ENCODE assay signal across 15 cellular contexts in the genomic region with DNA sequence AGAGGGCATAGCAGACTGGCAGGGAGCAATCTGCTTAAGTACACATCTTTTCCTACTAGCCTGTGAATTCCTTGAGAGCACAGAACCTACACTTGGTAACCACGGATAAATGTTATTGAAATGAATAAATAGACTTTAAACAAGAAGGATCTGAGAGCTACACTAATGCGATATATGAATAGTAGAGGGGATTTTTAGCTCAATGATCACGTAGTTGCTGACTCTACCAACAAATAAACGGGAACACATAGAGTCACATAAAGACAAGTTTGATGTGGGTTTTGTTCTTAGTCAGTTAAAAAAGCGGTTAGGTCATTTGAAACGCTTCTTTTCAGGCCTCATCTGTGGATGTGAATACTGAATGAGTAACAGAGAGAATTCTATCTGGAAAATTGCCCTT.
DNase-seq lines count a peak whose midpoint lies in the region; ATAC-seq and TF ChIP-seq lines count a peak whose summit lies in the region.
"Had no signal": no experiment of that assay in that cellular context is flagged by ENCODE, and none has a peak within 500 bp of the region (broad histone marks: within the 10 kb centered on the region; RNA-seq: fewer than 3 reads in every experiment).

No MANE protein-coding gene starts in this region.

- POLR2A ChIA-PET in activated CD8-positive, alpha-beta T cell treated with anti-CD3 and anti-CD28 coated beads for 36 hours (lab: Charles Lee), result no interaction called here

- peak; percentile 40 for ATAC-seq in activated CD8-positive, alpha-beta memory T cell treated with anti-CD3 and anti-CD28 coated beads, Interleukin-2, amount 10 ng/mL, durations not matched to agents 7 days and 5 days
- peak; percentile 37 for ATAC-seq in HG02571 (IDR thresholded peaks at IDR 0.05; ENCODE audit: unreplicated experiment)
- ATAC-seq in HG03457 (IDR thresholded peaks at IDR 0.05; ENCODE audit: unreplicated experiment), result peak; percentile 26
- ATAC-seq in stimulated activated memory B cell treated with anti-CD40 and anti-IgM and Interleukin-4, amounts not matched to agents 10 μg/mL and 1 μg/mL and 100 μg/mL, for 72 hours, result peak; percentile 80
- ATAC-seq in activated CD8-positive, alpha-beta T cell treated with anti-CD3 and anti-CD28 coated beads for 36 hours, result no peak
- ATAC-seq: A549 had no signal

- H3K36me3 ChIP-seq in H7 (replicated peaks; ENCODE audit: control insufficient read depth, insufficient read depth, low read length), result 0 out of 2 replicates have a peak, but pooled peaks cover 1% of the 10 kb centered on the region

- intact Hi-C loops in activated CD8-positive, alpha-beta T cell treated with anti-CD3 and anti-CD28 coated beads for 36 hours (cut with micrococcal nuclease), result no loop called here

- peaks cover 2% of the 10 kb centered on the region for H3K36me3 Mint-ChIP-seq in activated CD8-positive, alpha-beta memory T cell treated with anti-CD3 and anti-CD28 coated beads, Interleukin-2, amount 10 ng/mL, durations not matched to agents 7 days and 5 days
- H3K36me3 Mint-ChIP-seq in stimulated activated memory B cell treated with anti-CD40 and anti-IgM and Interleukin-4, amounts not matched to agents 10 μg/mL and 1 μg/mL and 100 μg/mL, for 72 hours, result peaks cover 82% of the 10 kb centered on the region
- peaks cover 1% of the 10 kb centered on the region for H3K36me3 Mint-ChIP-seq in activated CD8-positive, alpha-beta T cell treated with anti-CD3 and anti-CD28 coated beads for 36 hours (ENCODE audit: low read depth)
- H3K36me3 Mint-ChIP-seq: activated naive CD8-positive, alpha-beta T cell had no signal

- peak overlapping the region; percentile 69 for H3K27ac Mint-ChIP-seq in activated CD8-positive, alpha-beta memory T cell treated with anti-CD3 and anti-CD28 coated beads, Interleukin-2, amount 10 ng/mL, durations not matched to agents 7 days and 5 days
- H3K27ac Mint-ChIP-seq in stimulated activated memory B cell treated with anti-CD40 and anti-IgM and Interleukin-4, amounts not matched to agents 10 μg/mL and 1 μg/mL and 100 μg/mL, for 72 hours, result peak overlapping the region; percentile 81
- H3K27ac Mint-ChIP-seq in activated CD8-positive, alpha-beta T cell treated with anti-CD3 and anti-CD28 coated beads for 36 hours, result no peak overlapping the region
- H3K27ac Mint-ChIP-seq: activated naive CD8-positive, alpha-beta T cell; dendritic cell treated with granulocyte-macrophage colony-stimulating factor and Interleukin-4, amounts not matched to agents 40 ng/mL and 50 ng/mL, for 4 days had no signal

- H3K4me3 ChIP-seq in H7 (ENCODE audit: insufficient read depth, low read depth, low read length), result no peak overlapping the region
- H3K4me3 ChIP-seq: A549, SJSA1 had no signal

- H3K27me3 ChIP-seq in H7 (ENCODE audit: control insufficient read depth, insufficient read depth, low read length), result no peaks in the 10 kb centered on the region
- H3K27me3 ChIP-seq: SJSA1 had no signal

- CTCF ChIA-PET in activated CD8-positive, alpha-beta memory T cell treated with anti-CD3 and anti-CD28 coated beads, Interleukin-2, amount 10 ng/mL, durations not matched to agents 7 days and 5 days (lab: Charles Lee), result no interaction called here
- CTCF ChIA-PET in activated CD8-positive, alpha-beta T cell treated with anti-CD3 and anti-CD28 coated beads for 36 hours (lab: Charles Lee), result no interaction called here

- no peak for DNase-seq in activated CD8-positive, alpha-beta memory T cell treated with anti-CD3 and anti-CD28 coated beads, Interleukin-2, amount 10 ng/mL, durations not matched to agents 7 days and 5 days
- no peak for DNase-seq in activated CD8-positive, alpha-beta memory T cell treated with anti-CD3 and anti-CD28 coated beads for 24 hours
- DNase-seq in H7 (no peak), NOMO-1 treated with DMSO at 0.1 percent for 48 hours (lab: John Stamatoyannopoulos, UW; ENCODE audit: unreplicated experiment) (no peak)
- DNase-seq in activated CD8-positive, alpha-beta T cell treated with anti-CD3 and anti-CD28 coated beads for 36 hours, result no peak
- DNase-seq: DMS153, foreskin fibroblast, NCI-H69 had no signal

- H3K4me1 Mint-ChIP-seq in activated CD8-positive, alpha-beta memory T cell treated with anti-CD3 and anti-CD28 coated beads, Interleukin-2, amount 10 ng/mL, durations not matched to agents 7 days and 5 days, result peaks cover 39% of the 10 kb centered on the region
- peaks cover 91% of the 10 kb centered on the region for H3K4me1 Mint-ChIP-seq in stimulated activated memory B cell treated with anti-CD40 and anti-IgM and Interleukin-4, amounts not matched to agents 10 μg/mL and 1 μg/mL and 100 μg/mL, for 72 hours
- no peaks in the 10 kb centered on the region for H3K4me1 Mint-ChIP-seq in activated CD8-positive, alpha-beta T cell treated with anti-CD3 and anti-CD28 coated beads for 36 hours (ENCODE audit: low read depth)

- TF ChIP-seq CTCF in activated CD8-positive, alpha-beta T cell treated with anti-CD3 and anti-CD28 coated beads for 36 hours (IDR thresholded peaks at IDR 0.05), result no peak

- peaks cover 2% of the 10 kb centered on the region for H3K9me3 Mint-ChIP-seq in activated CD8-positive, alpha-beta memory T cell treated with anti-CD3 and anti-CD28 coated beads, Interleukin-2, amount 10 ng/mL, durations not matched to agents 7 days and 5 days (ENCODE audit: low read depth)
- H3K9me3 Mint-ChIP-seq in stimulated activated memory B cell treated with anti-CD40 and anti-IgM and Interleukin-4, amounts not matched to agents 10 μg/mL and 1 μg/mL and 100 μg/mL, for 72 hours, result no peaks in the 10 kb centered on the region
- no peaks in the 10 kb centered on the region for H3K9me3 Mint-ChIP-seq in activated CD8-positive, alpha-beta T cell treated with anti-CD3 and anti-CD28 coated beads for 36 hours
- H3K9me3 Mint-ChIP-seq: dendritic cell treated with granulocyte-macrophage colony-stimulating factor and Interleukin-4, amounts not matched to agents 40 ng/mL and 50 ng/mL, for 4 days had no signal

- no peak overlapping the region for H3K4me3 Mint-ChIP-seq in activated CD8-positive, alpha-beta memory T cell treated with anti-CD3 and anti-CD28 coated beads, Interleukin-2, amount 10 ng/mL, durations not matched to agents 7 days and 5 days
- peak overlapping the region; percentile 31 for H3K4me3 Mint-ChIP-seq in stimulated activated memory B cell treated with anti-CD40 and anti-IgM and Interleukin-4, amounts not matched to agents 10 μg/mL and 1 μg/mL and 100 μg/mL, for 72 hours
- H3K4me3 Mint-ChIP-seq in activated CD8-positive, alpha-beta T cell treated with anti-CD3 and anti-CD28 coated beads for 36 hours, result no peak overlapping the region
- H3K4me3 Mint-ChIP-seq: activated naive CD8-positive, alpha-beta T cell; dendritic cell treated with granulocyte-macrophage colony-stimulating factor and Interleukin-4, amounts not matched to agents 40 ng/mL and 50 ng/mL, for 4 days had no signal

- H3K27me3 Mint-ChIP-seq in activated CD8-positive, alpha-beta memory T cell treated with anti-CD3 and anti-CD28 coated beads, Interleukin-2, amount 10 ng/mL, durations not matched to agents 7 days and 5 days, result no peaks in the 10 kb centered on the region
- no peaks in the 10 kb centered on the region for H3K27me3 Mint-ChIP-seq in stimulated activated memory B cell treated with anti-CD40 and anti-IgM and Interleukin-4, amounts not matched to agents 10 μg/mL and 1 μg/mL and 100 μg/mL, for 72 hours
- H3K27me3 Mint-ChIP-seq in activated CD8-positive, alpha-beta T cell treated with anti-CD3 and anti-CD28 coated beads for 36 hours, result peaks cover 1% of the 10 kb centered on the region
- H3K27me3 Mint-ChIP-seq: activated naive CD8-positive, alpha-beta T cell; dendritic cell treated with granulocyte-macrophage colony-stimulating factor and Interleukin-4, amounts not matched to agents 40 ng/mL and 50 ng/mL, for 4 days had no signal
